Comparison of ENCODE assay signal across 16 cellular contexts in genomic region chr19:34273121-34273845, GRCh38. TPM values are rescaled to one million over a fixed set of nuclear protein-coding genes. Genes with fewer than 3 reads are reported as not detected.
DNase-seq lines count a peak whose midpoint lies in the region; ATAC-seq and TF ChIP-seq lines count a peak whose summit lies in the region.
"Had no signal": no experiment of that assay in that cellular context is flagged by ENCODE, and none has a peak within 500 bp of the region (broad histone marks: within the 10 kb centered on the region; RNA-seq: fewer than 3 reads in every experiment).

No MANE protein-coding gene starts in this region.

- peaks cover 14% of the 10 kb centered on the region for H3K4me1 ChIP-seq in mesenchymal stem cell (ENCODE audit: control insufficient read depth, insufficient read depth, low read depth, low read length)
- peaks cover 44 to 94% (median 80%) of the 10 kb centered on the region in 6 donors for H3K4me1 ChIP-seq in spleen

- no peaks in the 10 kb centered on the region for H3K9me3 Mint-ChIP-seq in activated naive CD4-positive, alpha-beta T cell treated with anti-CD3 and anti-CD28 coated beads, Interleukin-2, amount 50 U/mL, for 24 hours

- H3K4me3 ChIP-seq in SU-DHL-6 (ENCODE audit: insufficient read depth, low read length, poor library complexity, severe bottlenecking): no peak overlapping the region
- H3K4me3 ChIP-seq in mesenchymal stem cell (ENCODE audit: insufficient read depth in 1 of 2, low read depth in 1 of 2, low read length in 2 of 2): no peak overlapping the region
- H3K4me3 ChIP-seq in spleen: no peak overlapping the region
- H3K4me3 ChIP-seq: esophagus squamous epithelium, stomach had no signal

- H3K79me2 ChIP-seq in SU-DHL-6 (ENCODE audit: insufficient read depth, low read length): peaks cover 51% of the 10 kb centered on the region

- H3K27ac Mint-ChIP-seq in activated naive CD4-positive, alpha-beta T cell treated with anti-CD3 and anti-CD28 coated beads, Interleukin-2, amount 50 U/mL, for 24 hours: peak overlapping the region; percentile 51

- H3K27me3 ChIP-seq in SU-DHL-6 (ENCODE audit: low read length) (no peaks in the 10 kb centered on the region), mesenchymal stem cell (ENCODE audit: control insufficient read depth in 1 of 2, insufficient read depth in 1 of 2, low read length in 2 of 2) (no peaks in the 10 kb centered on the region), spleen (replicated peaks in 1 of 7) (no peaks in the 10 kb centered on the region)
- H3K27me3 ChIP-seq: esophagus squamous epithelium, stomach had no signal

- H2AFZ ChIP-seq in SU-DHL-6 (ENCODE audit: low read depth, low read length, severe bottlenecking) (no peak overlapping the region), mesenchymal stem cell (ENCODE audit: low read depth, low read length) (no peak overlapping the region)

- 97% methylated on average over 6 of the region's 8 CpGs for WGBS in mesenchymal stem cell
- 79 to 84% (median 83%) methylated on average over 8 of the region's 8 CpGs for WGBS in spleen, 5 donors

- H3K18ac ChIP-seq in mesenchymal stem cell (ENCODE audit: low read depth in 1 of 2, low read length in 2 of 2): peak overlapping the region in 1 of 2 experiments; percentile 42

- H3F3A ChIP-seq in SU-DHL-6 (ENCODE audit: insufficient read depth): peaks cover 26% of the 10 kb centered on the region

- H4K91ac ChIP-seq in mesenchymal stem cell (ENCODE audit: low read length): no peak overlapping the region

- no peak overlapping the region for H3K23ac ChIP-seq in mesenchymal stem cell (ENCODE audit: low read length in 2 of 2)

- H3K14ac ChIP-seq in mesenchymal stem cell (ENCODE audit: low read length in 2 of 2): no peak overlapping the region

- peaks cover 87% of the 10 kb centered on the region for H3K4me1 Mint-ChIP-seq in activated naive CD4-positive, alpha-beta T cell treated with anti-CD3 and anti-CD28 coated beads, Interleukin-2, amount 50 U/mL, for 24 hours

- H3K9ac ChIP-seq in SU-DHL-6 (ENCODE audit: low read length) (peak overlapping the region; percentile 7; the same call in 1 of the 2 replicates), mesenchymal stem cell (ENCODE audit: low read length) (no peak overlapping the region)

- H2BK15ac ChIP-seq in mesenchymal stem cell (ENCODE audit: low read depth, poor library complexity, severe bottlenecking): no peak overlapping the region

- no peak for DNase-seq in activated naive CD4-positive, alpha-beta T cell treated with anti-CD3 and anti-CD28 coated beads, Interleukin-2, amount 50 U/mL, for 16 hours
- DNase-seq in mesenchymal stem cell: no peak
- DNase-seq in spleen: no peak
- no peak for DNase-seq in central memory CD4-positive, alpha-beta T cell
- DNase-seq in stimulated activated naive CD4-positive, alpha-beta T cell (lab: John Stamatoyannopoulos, UW): no peak
- DNase-seq: Caco-2; esophagus squamous epithelium; hypothalamus; NCI-H1417 treated with DMSO at 0.1 percent for 48 hours; NCI-H2227 treated with DMSO at 0.1 percent for 48 hours; NK-92 treated with Interleukin-12 subunit alpha and Interleukin-12 subunit beta, amount 100 ng/mL, for 24 hours; stomach had no signal

- intact Hi-C loops in spleen (cut with DNase I; ENCODE audit: low total_unique reads): loop anchor here (10.0 kb wide), 1 partner anchor 62 kb away; no protein-coding TSS in a partner anchor

- H2BK5ac ChIP-seq in mesenchymal stem cell (ENCODE audit: low read depth, low read length, poor library complexity, severe bottlenecking): no peak overlapping the region

- H3K9me3 ChIP-seq in SU-DHL-6 (ENCODE audit: insufficient read depth, low read length) (no peaks in the 10 kb centered on the region), mesenchymal stem cell (ENCODE audit: control insufficient read depth, low read length) (no peaks in the 10 kb centered on the region), spleen (no peaks in the 10 kb centered on the region)
- H3K9me3 ChIP-seq: Caco-2, esophagus squamous epithelium, stomach had no signal

- H3K9me2 ChIP-seq in SU-DHL-6 (replicated peaks; ENCODE audit: insufficient read depth, low read length): no peaks in the 10 kb centered on the region

- H3K79me1 ChIP-seq in mesenchymal stem cell (replicated peaks; ENCODE audit: low read length, poor library complexity, severe bottlenecking): peaks cover 20% of the 10 kb centered on the region

- no peak overlapping the region for H2BK12ac ChIP-seq in mesenchymal stem cell (ENCODE audit: low read length in 2 of 2)

- peak overlapping the region in 1 of 2 experiments; percentile 33 for H3K4ac ChIP-seq in mesenchymal stem cell (ENCODE audit: low read depth in 1 of 2, low read length in 2 of 2)

- no peak overlapping the region for H2BK120ac ChIP-seq in mesenchymal stem cell (ENCODE audit: low read depth, low read length)

- peak overlapping the region; percentile 11 for H2AK5ac ChIP-seq in mesenchymal stem cell (ENCODE audit: low read length, severe bottlenecking)

- H3K27me3 Mint-ChIP-seq in activated naive CD4-positive, alpha-beta T cell treated with anti-CD3 and anti-CD28 coated beads, Interleukin-2, amount 50 U/mL, for 24 hours: no peaks in the 10 kb centered on the region

- H3K4me2 ChIP-seq in SU-DHL-6 (ENCODE audit: low read depth, low read length, poor library complexity, severe bottlenecking) (peak overlapping the region; percentile 59), mesenchymal stem cell (ENCODE audit: low read length, poor library complexity, severe bottlenecking) (no peak overlapping the region)

- H4K8ac ChIP-seq in mesenchymal stem cell (ENCODE audit: low read length): no peak overlapping the region

- H3K36me3 Mint-ChIP-seq in activated naive CD4-positive, alpha-beta T cell treated with anti-CD3 and anti-CD28 coated beads, Interleukin-2, amount 50 U/mL, for 24 hours: peaks cover 3% of the 10 kb centered on the region

- no peak overlapping the region for H3K4me3 Mint-ChIP-seq in activated naive CD4-positive, alpha-beta T cell treated with anti-CD3 and anti-CD28 coated beads, Interleukin-2, amount 50 U/mL, for 24 hours

- H4K20me1 ChIP-seq in SU-DHL-6 (ENCODE audit: low read depth, low read length): no peaks in the 10 kb centered on the region

- no peak for TF ChIP-seq POLR2A in spleen (IDR thresholded peaks at IDR 0.05)

- H3K27ac ChIP-seq in SU-DHL-6 (ENCODE audit: low read depth, low read length): peak overlapping the region; percentile 59
- peak overlapping the region; percentile 24 for H3K27ac ChIP-seq in mesenchymal stem cell (ENCODE audit: low read length, poor library complexity, severe bottlenecking)
- H3K27ac ChIP-seq in spleen: peak overlapping the region in 7 of 8 donors; percentile 24 to 90 (median 87)
- H3K27ac ChIP-seq: RWPE1 had no signal

- H3K36me3 ChIP-seq in SU-DHL-6 (ENCODE audit: low read length): no peaks in the 10 kb centered on the region
- no peaks in the 10 kb centered on the region for H3K36me3 ChIP-seq in mesenchymal stem cell (ENCODE audit: control insufficient read depth in 1 of 2, insufficient read depth in 2 of 2, low read depth in 1 of 2, low read length in 2 of 2)
- H3K36me3 ChIP-seq in spleen: no peaks in the 10 kb centered on the region
- H3K36me3 ChIP-seq: esophagus squamous epithelium, stomach had no signal

- no peak for ATAC-seq in GM21423 (IDR thresholded peaks at IDR 0.05; ENCODE audit: unreplicated experiment)

- TF ChIP-seq CTCF in SU-DHL-6 (IDR thresholded peaks at IDR 0.05; ENCODE audit: insufficient read depth, low read length, poor library complexity, severe bottlenecking) (no peak), spleen (IDR thresholded peaks at IDR 0.05 in 8 of 11, conservative IDR thresholded peaks at IDR 0.05 in 3 of 11) (no peak)

RNA-seq across cellular contexts. Expression of gene GARRE1, which starts 18.9 kb away (rescaled TPM):
- 20.0 TPM for polyA plus RNA-seq in mesenchymal stem cell (2013, experiment 1 of 2)
- 17.3 TPM for polyA plus RNA-seq in mesenchymal stem cell (2013, experiment 2 of 2)
- total RNA-seq in spleen: 10 to 100 TPM; 32.5 to 70.6 (median 48.1) TPM
- polyA plus RNA-seq in spleen: 10 to 100 TPM in 1 of 3 donors, 1 to 10 TPM in 2; 6.2 to 15.5 (median 8.5) TPM

Comparison
In these comparisons a context has a peak if more than half of its experiments do, and no peak if none do; other contexts are left out.
1. H3K27ac ChIP-seq: peak in every context shown above with its lines; median percentile 87 in spleen; 59 in SU-DHL-6; 24 in mesenchymal stem cell.